8 cellular contexts compared by ENCODE assay signal in genomic region chr6:11202513-11203305, GRCh38. TPM values are rescaled to one million over a fixed set of nuclear protein-coding genes. Genes with fewer than 3 reads are reported as not detected.
DNase-seq lines count a peak whose midpoint lies in the region; ATAC-seq and TF ChIP-seq lines count a peak whose summit lies in the region.
"Had no signal": no experiment of that assay in that cellular context is flagged by ENCODE, and none has a peak within 500 bp of the region (broad histone marks: within the 10 kb centered on the region; RNA-seq: fewer than 3 reads in every experiment).

No MANE protein-coding gene starts in this region.

- no peaks in the 10 kb centered on the region for H3K27me3 Mint-ChIP-seq in activated CD8-positive, alpha-beta T cell treated with anti-CD3 and anti-CD28 coated beads for 36 hours

- peak; percentile 23 for DNase-seq in HuH-7.5 (ENCODE audit: low spot score)
- peak; percentile 73 for DNase-seq in activated CD8-positive, alpha-beta T cell treated with anti-CD3 and anti-CD28 coated beads for 36 hours
- DNase-seq in hypothalamus (lab: John Stamatoyannopoulos, UW), result peak in 31 of 51 donors; percentile 9 to 71 (median 42)
- DNase-seq in gastrocnemius medialis, result no peak
- no peak for DNase-seq in lower leg skin (ENCODE audit: low spot score in 2 of 2)
- no peak for DNase-seq in HAP-1 (ENCODE audit: low spot score in 2 of 2)

- H3K4me3 ChIP-seq in gastrocnemius medialis (no peak overlapping the region), lower leg skin (ENCODE audit: low read depth, poor library complexity, severe bottlenecking) (no peak overlapping the region), HAP-1 (no peak overlapping the region)

- peaks cover 59% of the 10 kb centered on the region for H3K36me3 Mint-ChIP-seq in activated CD8-positive, alpha-beta T cell treated with anti-CD3 and anti-CD28 coated beads for 36 hours (ENCODE audit: low read depth)

- intact Hi-C loops in activated CD8-positive, alpha-beta T cell treated with anti-CD3 and anti-CD28 coated beads for 36 hours (cut with micrococcal nuclease), result no loop called here
- intact Hi-C loops in gastrocnemius medialis (cut with DNase I; ENCODE audit: low total_unique reads), result no loop called here
- intact Hi-C loops in lower leg skin (cut with DNase I; ENCODE audit: low total_unique reads), result no loop called here

- H3K36me3 ChIP-seq in gastrocnemius medialis (peaks cover 0 to 14% of the 10 kb centered on the region in 2 donors), HAP-1 (replicated peaks) (peaks cover 75% of the 10 kb centered on the region)

- H3K9me3 Mint-ChIP-seq in activated CD8-positive, alpha-beta T cell treated with anti-CD3 and anti-CD28 coated beads for 36 hours, result no peaks in the 10 kb centered on the region

- TF ChIP-seq CTCF in activated CD8-positive, alpha-beta T cell treated with anti-CD3 and anti-CD28 coated beads for 36 hours (IDR thresholded peaks at IDR 0.05), result no peak
- TF ChIP-seq CTCF in gastrocnemius medialis (IDR thresholded peaks at IDR 0.05 in 4 of 5, conservative IDR thresholded peaks at IDR 0.05 in 1 of 5), result no peak
- no peak for TF ChIP-seq CTCF in lower leg skin (IDR thresholded peaks at IDR 0.05)

- peak overlapping the region; percentile 91 for H3K27ac Mint-ChIP-seq in activated CD8-positive, alpha-beta T cell treated with anti-CD3 and anti-CD28 coated beads for 36 hours

- H3K4me1 ChIP-seq in gastrocnemius medialis (peaks cover 28 to 30% of the 10 kb centered on the region in 2 donors), HAP-1 (peaks cover 15% of the 10 kb centered on the region)

- TF ChIP-seq POLR2A in gastrocnemius medialis (IDR thresholded peaks at IDR 0.05) (no peak), lower leg skin (IDR thresholded peaks at IDR 0.05) (no peak)

- H3K4me1 Mint-ChIP-seq in activated CD8-positive, alpha-beta T cell treated with anti-CD3 and anti-CD28 coated beads for 36 hours (ENCODE audit: low read depth), result peaks cover 58% of the 10 kb centered on the region

- in situ Hi-C loops in gastrocnemius medialis (cut with MboI; ENCODE audit: low sequenced_read_pairs in 4 of 4) (no loop called here), HAP-1 (cut with MboI; ENCODE audit: low sequenced_read_pairs) (no loop called here)

- POLR2A ChIA-PET in activated CD8-positive, alpha-beta T cell treated with anti-CD3 and anti-CD28 coated beads for 36 hours (lab: Charles Lee), result interaction anchor here (0.5 to 1.6 kb wide), 3 partner anchors 10 to 811 kb away, joined by 3 to 4 read pairs (median 3); no protein-coding TSS in a partner anchor

- peak overlapping the region in 3 of 4 donors; percentile 5 to 43 (median 27) for H3K27ac ChIP-seq in gastrocnemius medialis
- H3K27ac ChIP-seq: parathyroid adenoma had no signal

- WGBS in lower leg skin, 2 donors, result 49 to 69% methylated on average over 9 of the region's 9 CpGs

- no peak overlapping the region for H3K4me3 Mint-ChIP-seq in activated CD8-positive, alpha-beta T cell treated with anti-CD3 and anti-CD28 coated beads for 36 hours

- peak; percentile 70 for ATAC-seq in activated CD8-positive, alpha-beta T cell treated with anti-CD3 and anti-CD28 coated beads for 36 hours
- ATAC-seq in gastrocnemius medialis (no peak), GM18858 (IDR thresholded peaks at IDR 0.05; ENCODE audit: unreplicated experiment) (no peak)

- CTCF ChIA-PET in activated CD8-positive, alpha-beta T cell treated with anti-CD3 and anti-CD28 coated beads for 36 hours (lab: Charles Lee), result interaction anchor here (0.9 to 1.8 kb wide), 5 partner anchors 8 to 294 kb away, joined by 4 to 7 read pairs (median 4); no protein-coding TSS in a partner anchor

- no peaks in the 10 kb centered on the region for H3K9me3 ChIP-seq in gastrocnemius medialis
- no peaks in the 10 kb centered on the region for H3K9me3 ChIP-seq in HAP-1

- H3K27me3 ChIP-seq in gastrocnemius medialis (no peaks in the 10 kb centered on the region), HAP-1 (ENCODE audit: low read depth) (no peaks in the 10 kb centered on the region)

RNA-seq across cellular contexts. Expression of gene NEDD9, which starts 29.8 kb away (rescaled TPM):
- 10 to 100 TPM; 26.6 to 29.7 TPM for total RNA-seq in activated CD8-positive, alpha-beta T cell treated with anti-CD3 and anti-CD28 coated beads for 36 hours
- total RNA-seq in gastrocnemius medialis (10 to 100 TPM; 19.8 to 49.4 (median 35.6) TPM), lower leg skin (10 to 100 TPM; 26.8 to 46.0 (median 32.6) TPM)

Comparison
In these comparisons a context has a peak if more than half of its experiments do, and no peak if none do; other contexts are left out.
1. DNase-seq: peak in HuH-7.5 (single experiment), activated CD8-positive, alpha-beta T cell treated with anti-CD3 and anti-CD28 coated beads for 36 hours (single experiment) and hypothalamus (31 of 51); none in gastrocnemius medialis (0 of 2), lower leg skin (0 of 2) and HAP-1 (0 of 2).